17 cellular contexts compared by ENCODE assay signal in the genomic region with DNA sequence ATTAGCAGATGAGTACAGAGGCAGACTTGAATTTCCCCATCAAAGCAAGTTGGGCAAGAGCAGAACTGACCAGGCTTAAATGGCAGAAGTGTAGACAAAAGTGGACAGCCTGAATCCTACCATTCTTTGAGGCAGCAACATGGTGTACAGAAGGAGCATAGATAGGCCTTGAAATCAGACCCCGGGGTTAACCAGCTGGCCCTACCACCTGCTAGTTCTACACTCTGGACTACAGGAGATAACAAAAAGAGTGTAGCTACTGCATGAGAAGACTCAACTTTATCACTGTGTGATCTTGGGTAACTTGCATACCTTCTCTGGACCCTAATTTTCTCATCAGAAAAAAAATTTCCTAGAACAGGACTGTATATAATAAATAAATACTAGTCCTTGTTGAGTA.
"Had no signal": no experiment of that assay in that cellular context is flagged by ENCODE, and none has a peak within 500 bp of the region (broad histone marks: within the 10 kb centered on the region; RNA-seq: fewer than 3 reads in every experiment).

No MANE protein-coding gene starts in this region.

- H3K27me3 ChIP-seq: right lobe of liver, transverse colon had no signal

- H3K9me3 ChIP-seq: mucosa of descending colon, prostate gland, right lobe of liver, transverse colon had no signal

- H3K36me3 ChIP-seq: prostate gland, right lobe of liver, transverse colon had no signal

- H3K27ac ChIP-seq: prostate gland, right lobe of liver had no signal

- H3K36me3 Mint-ChIP-seq: activated naive CD8-positive, alpha-beta T cell treated with anti-CD3 and anti-CD28 coated beads, Interleukin-2, amount 10 ng/mL, durations not matched to agents 7 days and 5 days; natural killer cell treated with Interleukin-12 subunit alpha and Interleukin-12 subunit beta and Interleukin-15 and Interleukin-18, amount 100 ng/mL, for 72 hours had no signal

- DNase-seq: activated CD4-positive, alpha-beta memory T cell treated with anti-CD3 and anti-CD28 coated beads, Interleukin-2, amount 10 ng/mL, durations not matched to agents 7 days and 5 days; activated CD4-positive, alpha-beta T cell treated with anti-CD3 and anti-CD28 coated beads for 1 hour; activated CD8-positive, alpha-beta memory T cell treated with anti-CD3 and anti-CD28 coated beads, Interleukin-2, amount 50 U/mL, for 4 hours; activated naive CD8-positive, alpha-beta T cell treated with anti-CD3 and anti-CD28 coated beads, Interleukin-2, amount 10 ng/mL, durations not matched to agents 7 days and 5 days; activated T-cell treated with anti-CD3 and anti-CD28 coated beads, Interleukin-2, amount 50 U/mL, for 72 hours; anterior cingulate cortex; dorsolateral prefrontal cortex; left colon; mucosa of descending colon; nucleus accumbens; right lobe of liver; stimulated activated CD4-positive, alpha-beta T cell treated with anti-CD3 and anti-CD28 coated beads, Interleukin-1b, Interleukin-23, amount 100 ng/mL, for 48 hours; stimulated activated naive CD4-positive, alpha-beta T cell had no signal

- H3K4me1 Mint-ChIP-seq: activated CD4-positive, alpha-beta memory T cell treated with anti-CD3 and anti-CD28 coated beads, Interleukin-2, amount 10 ng/mL, durations not matched to agents 7 days and 5 days; activated naive CD8-positive, alpha-beta T cell treated with anti-CD3 and anti-CD28 coated beads, Interleukin-2, amount 10 ng/mL, durations not matched to agents 7 days and 5 days had no signal

- ATAC-seq: activated T-cell treated with anti-CD3 and anti-CD28 coated beads, Interleukin-2, amount 50 U/mL, for 72 hours; esophagus mucosa; left colon; natural killer cell treated with Interleukin-12 subunit alpha and Interleukin-12 subunit beta and Interleukin-15 and Interleukin-18, amount 100 ng/mL, for 72 hours had no signal

- H3K27me3 Mint-ChIP-seq: activated CD4-positive, alpha-beta memory T cell treated with anti-CD3 and anti-CD28 coated beads, Interleukin-2, amount 10 ng/mL, durations not matched to agents 7 days and 5 days had no signal

- H3K27ac Mint-ChIP-seq: activated CD4-positive, alpha-beta memory T cell treated with anti-CD3 and anti-CD28 coated beads, Interleukin-2, amount 10 ng/mL, durations not matched to agents 7 days and 5 days; activated naive CD8-positive, alpha-beta T cell treated with anti-CD3 and anti-CD28 coated beads, Interleukin-2, amount 10 ng/mL, durations not matched to agents 7 days and 5 days; activated T-cell treated with anti-CD3 and anti-CD28 coated beads, Interleukin-2, amount 50 U/mL, for 72 hours; natural killer cell treated with Interleukin-12 subunit alpha and Interleukin-12 subunit beta and Interleukin-15 and Interleukin-18, amount 100 ng/mL, for 72 hours had no signal

- H3K9me3 Mint-ChIP-seq: activated CD4-positive, alpha-beta memory T cell treated with anti-CD3 and anti-CD28 coated beads, Interleukin-2, amount 10 ng/mL, durations not matched to agents 7 days and 5 days had no signal

- H3K4me3 ChIP-seq: dorsolateral prefrontal cortex, mucosa of descending colon, prostate gland, right lobe of liver, transverse colon had no signal

- H3K4me1 ChIP-seq: prostate gland, right lobe of liver had no signal

- H3K4me3 Mint-ChIP-seq: activated CD4-positive, alpha-beta memory T cell treated with anti-CD3 and anti-CD28 coated beads, Interleukin-2, amount 10 ng/mL, durations not matched to agents 7 days and 5 days; activated naive CD8-positive, alpha-beta T cell treated with anti-CD3 and anti-CD28 coated beads, Interleukin-2, amount 10 ng/mL, durations not matched to agents 7 days and 5 days; activated T-cell treated with anti-CD3 and anti-CD28 coated beads, Interleukin-2, amount 50 U/mL, for 72 hours; natural killer cell treated with Interleukin-12 subunit alpha and Interleukin-12 subunit beta and Interleukin-15 and Interleukin-18, amount 100 ng/mL, for 72 hours had no signal
